11 cellular contexts compared by ENCODE assay signal in genomic region chr2:118846667-118847446, GRCh38. TPM values are rescaled to one million over a fixed set of nuclear protein-coding genes. Genes with fewer than 3 reads are reported as not detected.
DNase-seq lines count a peak whose midpoint lies in the region; ATAC-seq and TF ChIP-seq lines count a peak whose summit lies in the region.
"Had no signal": no experiment of that assay in that cellular context is flagged by ENCODE, and none has a peak within 500 bp of the region (broad histone marks: within the 10 kb centered on the region; RNA-seq: fewer than 3 reads in every experiment).

No MANE protein-coding gene starts in this region.

- intact Hi-C loops in right cardiac atrium (cut with DNase I), result no loop called here

- TF ChIP-seq CTCF in RWPE1 (conservative IDR thresholded peaks at IDR 0.05; ENCODE audit: low read depth), result no peak

- H3K4me1 Mint-ChIP-seq in activated CD4-positive, alpha-beta T cell treated with anti-CD3 and anti-CD28 coated beads, Interleukin-2, amount 10 ng/mL, durations not matched to agents 7 days and 5 days, result peaks cover 19% of the 10 kb centered on the region
- H3K4me1 Mint-ChIP-seq in stimulated activated naive CD8-positive, alpha-beta T cell treated with anti-CD3 and anti-CD28 coated beads, Interleukin-15, amount 100 ng/mL, for 72 hours, result peaks cover 54% of the 10 kb centered on the region

- H3K9me3 Mint-ChIP-seq in activated CD4-positive, alpha-beta T cell treated with anti-CD3 and anti-CD28 coated beads, Interleukin-2, amount 10 ng/mL, durations not matched to agents 7 days and 5 days, result no peaks in the 10 kb centered on the region
- no peaks in the 10 kb centered on the region for H3K9me3 Mint-ChIP-seq in stimulated activated naive CD8-positive, alpha-beta T cell treated with anti-CD3 and anti-CD28 coated beads, Interleukin-15, amount 100 ng/mL, for 72 hours
- H3K9me3 Mint-ChIP-seq: stimulated activated effector memory CD8-positive, alpha-beta T cell treated with anti-CD3 and anti-CD28 coated beads, Interleukin-12 subunit alpha, Interleukin-12 subunit beta, amount 100 ng/mL, for 72 hours had no signal

- no peak for ATAC-seq in right cardiac atrium
- ATAC-seq in stimulated activated naive CD8-positive, alpha-beta T cell treated with anti-CD3 and anti-CD28 coated beads, Interleukin-15, amount 100 ng/mL, for 72 hours, result no peak
- ATAC-seq in HG02623 (IDR thresholded peaks at IDR 0.05; ENCODE audit: unreplicated experiment), result no peak
- ATAC-seq: stimulated activated effector memory CD8-positive, alpha-beta T cell treated with anti-CD3 and anti-CD28 coated beads, Interleukin-12 subunit alpha, Interleukin-12 subunit beta, amount 100 ng/mL, for 72 hours had no signal

- peaks cover 4% of the 10 kb centered on the region for H3K4me1 ChIP-seq in right cardiac atrium (ENCODE audit: control insufficient read depth, insufficient read depth, low read length)

- 1% methylated on average over 78 of the region's 79 CpGs for WGBS in right cardiac atrium

- CTCF ChIA-PET in activated CD4-positive, alpha-beta T cell treated with anti-CD3 and anti-CD28 coated beads, Interleukin-2, amount 10 ng/mL, durations not matched to agents 7 days and 5 days (lab: Charles Lee), result interaction anchor here (1.4 kb wide), 1 partner anchor 13 kb away, joined by 4 read pairs; no protein-coding TSS in a partner anchor
- CTCF ChIA-PET in RWPE1 (lab: Yijun Ruan, JAX), result interaction anchor here (0.5 to 2.6 kb wide), 4 partner anchors 8 to 468 kb away, joined by 4 to 8 read pairs (median 4); no protein-coding TSS in a partner anchor

- peak overlapping the region; percentile 34 for H3K4me3 ChIP-seq in right cardiac atrium (ENCODE audit: low read length)

- H3K27me3 ChIP-seq in right cardiac atrium (ENCODE audit: control insufficient read depth, insufficient read depth), result peaks cover 4% of the 10 kb centered on the region

- H3K9me3 ChIP-seq in right cardiac atrium (ENCODE audit: control insufficient read depth, low read length), result no peaks in the 10 kb centered on the region

- peaks cover 84% of the 10 kb centered on the region for H3K27me3 Mint-ChIP-seq in activated CD4-positive, alpha-beta T cell treated with anti-CD3 and anti-CD28 coated beads, Interleukin-2, amount 10 ng/mL, durations not matched to agents 7 days and 5 days
- H3K27me3 Mint-ChIP-seq in stimulated activated naive CD8-positive, alpha-beta T cell treated with anti-CD3 and anti-CD28 coated beads, Interleukin-15, amount 100 ng/mL, for 72 hours, result peaks cover 93% of the 10 kb centered on the region

- H3K36me3 Mint-ChIP-seq in activated CD4-positive, alpha-beta T cell treated with anti-CD3 and anti-CD28 coated beads, Interleukin-2, amount 10 ng/mL, durations not matched to agents 7 days and 5 days (ENCODE audit: low read depth), result peaks cover 15% of the 10 kb centered on the region

- peak overlapping the region; percentile 62 for H3K27ac Mint-ChIP-seq in activated CD4-positive, alpha-beta T cell treated with anti-CD3 and anti-CD28 coated beads, Interleukin-2, amount 10 ng/mL, durations not matched to agents 7 days and 5 days
- no peak overlapping the region for H3K27ac Mint-ChIP-seq in stimulated activated naive CD8-positive, alpha-beta T cell treated with anti-CD3 and anti-CD28 coated beads, Interleukin-15, amount 100 ng/mL, for 72 hours
- H3K27ac Mint-ChIP-seq: stimulated activated effector memory CD8-positive, alpha-beta T cell treated with anti-CD3 and anti-CD28 coated beads, Interleukin-12 subunit alpha, Interleukin-12 subunit beta, amount 100 ng/mL, for 72 hours had no signal

- H3K27ac ChIP-seq in right cardiac atrium (ENCODE audit: low read length), result no peak overlapping the region
- no peak overlapping the region for H3K27ac ChIP-seq in RWPE1

- POLR2A ChIA-PET in activated CD4-positive, alpha-beta T cell treated with anti-CD3 and anti-CD28 coated beads, Interleukin-2, amount 10 ng/mL, durations not matched to agents 7 days and 5 days (lab: Charles Lee), result no interaction called here
- POLR2A ChIA-PET in RWPE1 (lab: Yijun Ruan, JAX; ENCODE audit: low non-redundant PET), result no interaction called here

- DNase-seq in activated CD4-positive, alpha-beta T cell treated with anti-CD3 and anti-CD28 coated beads, Interleukin-2, amount 10 ng/mL, durations not matched to agents 7 days and 5 days, result no peak
- no peak for DNase-seq in activated CD4-positive, alpha-beta T cell treated with anti-CD3 and anti-CD28 coated beads, Interleukin-2, amount 50 U/mL, for 1 hour
- DNase-seq in SW480 (ENCODE audit: low spot score), result peak; percentile 38
- DNase-seq in right cardiac atrium, result no peak
- no peak for DNase-seq in stimulated activated naive CD8-positive, alpha-beta T cell treated with anti-CD3 and anti-CD28 coated beads, Interleukin-15, amount 100 ng/mL, for 72 hours
- no peak for DNase-seq in anterior cingulate cortex (lab: John Stamatoyannopoulos, UW)
- no peak for DNase-seq in RWPE1 (ENCODE audit: low spot score)
- DNase-seq: DMS153, midbrain had no signal

- peak overlapping the region; percentile 50 for H3K4me3 Mint-ChIP-seq in activated CD4-positive, alpha-beta T cell treated with anti-CD3 and anti-CD28 coated beads, Interleukin-2, amount 10 ng/mL, durations not matched to agents 7 days and 5 days
- H3K4me3 Mint-ChIP-seq in stimulated activated naive CD8-positive, alpha-beta T cell treated with anti-CD3 and anti-CD28 coated beads, Interleukin-15, amount 100 ng/mL, for 72 hours, result peak overlapping the region; percentile 58 to 74

RNA-seq across cellular contexts. Expression of gene EN1, which starts 0.6 kb away (rescaled TPM):
- total RNA-seq in activated CD4-positive, alpha-beta T cell treated with anti-CD3 and anti-CD28 coated beads, Interleukin-2, amount 10 ng/mL, durations not matched to agents 7 days and 5 days, result not detected
- total RNA-seq in right cardiac atrium, result not detected
- not detected for polyA plus RNA-seq in right cardiac atrium
